In genomic region chr4:2105559-2105958, GRCh38 we compare ENCODE assay signal across 27 cellular contexts. TPM values are rescaled to one million over a fixed set of nuclear protein-coding genes. Genes with fewer than 3 reads are reported as not detected.
A peak's percentile ranks its signal among the peaks of the same experiment; 100 is the strongest.
DNase-seq lines count a peak whose midpoint lies in the region; ATAC-seq, FAIRE-seq and TF ChIP-seq lines count a peak whose summit lies in the region.
"Had no signal": no experiment of that assay in that cellular context is flagged by ENCODE, and none has a peak within 500 bp of the region (broad histone marks: within the 10 kb centered on the region; RNA-seq: fewer than 3 reads in every experiment).

No MANE protein-coding gene starts in this region.

- no peak overlapping the region for H3K9ac ChIP-seq in astrocyte (ENCODE audit: low read length)

- H3K36me3 Mint-ChIP-seq in astrocyte (ENCODE audit: low read depth, unreplicated experiment): peaks cover 10% of the 10 kb centered on the region
- H3K36me3 Mint-ChIP-seq in effector memory CD8-positive, alpha-beta T cell (ENCODE audit: insufficient read depth): no peaks in the 10 kb centered on the region

- no peak for TF ChIP-seq CTCF in astrocyte (IDR thresholded peaks at IDR 0.05; ENCODE audit: insufficient read depth, low read depth, low read length)

- peaks cover 11% of the 10 kb centered on the region for H3K27me3 Mint-ChIP-seq in astrocyte (ENCODE audit: low read depth, unreplicated experiment)
- peaks cover 9 to 20% of the 10 kb centered on the region in 2 donors for H3K27me3 Mint-ChIP-seq in effector memory CD8-positive, alpha-beta T cell
- H3K27me3 Mint-ChIP-seq: activated naive CD8-positive, alpha-beta T cell; central memory CD8-positive, alpha-beta T cell had no signal

- H3K4me3 ChIP-seq in astrocyte (ENCODE audit: insufficient read depth, low read depth, low read length): no peak overlapping the region
- H3K4me3 ChIP-seq: GM12878, heart left ventricle, lower lobe of right lung, SJSA1, skin epidermis had no signal

- H3K4me2 ChIP-seq in astrocyte (ENCODE audit: low read length): no peak overlapping the region

- H3K27me3 ChIP-seq in astrocyte (ENCODE audit: insufficient read depth, low read length): peaks cover 3% of the 10 kb centered on the region
- H3K27me3 ChIP-seq: SJSA1 had no signal

- H3K27ac ChIP-seq in astrocyte (ENCODE audit: low read depth, low read length): no peak overlapping the region
- H3K27ac ChIP-seq: heart left ventricle, lower lobe of right lung, SJSA1, skin epidermis had no signal

- no peaks in the 10 kb centered on the region for H3K79me2 ChIP-seq in astrocyte (ENCODE audit: insufficient read depth, low read length)

- peaks cover 16% of the 10 kb centered on the region for H3K9me3 Mint-ChIP-seq in astrocyte (ENCODE audit: unreplicated experiment)
- peaks cover 4 to 9% of the 10 kb centered on the region in 2 donors for H3K9me3 Mint-ChIP-seq in effector memory CD8-positive, alpha-beta T cell

- peaks cover 6% of the 10 kb centered on the region for H3K4me1 Mint-ChIP-seq in astrocyte (ENCODE audit: low read depth, unreplicated experiment)
- H3K4me1 Mint-ChIP-seq in effector memory CD8-positive, alpha-beta T cell (ENCODE audit: low read depth in 2 of 2): no peaks in the 10 kb centered on the region
- H3K4me1 Mint-ChIP-seq: central memory CD8-positive, alpha-beta T cell had no signal

- no peaks in the 10 kb centered on the region for H3K36me3 ChIP-seq in astrocyte (ENCODE audit: insufficient read depth, low read length)
- H3K36me3 ChIP-seq: heart left ventricle, lower lobe of right lung, SJSA1 had no signal

- DNase-seq in AG20443 (ENCODE audit: low spot score) (peak; percentile 61), HS-27A (ENCODE audit: low read depth) (peak; percentile 48), astrocyte (ENCODE audit: low read depth) (peak; percentile 53), iris pigment epithelial cell (ENCODE audit: low read depth) (peak; percentile 22), COR-L47 (lab: John Stamatoyannopoulos, UW) (no peak), SKM-1 (lab: John Stamatoyannopoulos, UW; ENCODE audit: unreplicated experiment) (no peak)
- no peak for DNase-seq in effector memory CD8-positive, alpha-beta T cell
- DNase-seq: ACHN; activated CD8-positive, alpha-beta T cell treated with anti-CD3 and anti-CD28 coated beads for 36 hours; activated effector memory CD4-positive, alpha-beta T cell treated with Interleukin-2 at 50 U/mL for 16 hours; aorta; DND-41; heart left ventricle; lower lobe of right lung; NCI-H1105; NCI-H187 treated with DMSO at 0.1 percent for 48 hours; NCI-H526 treated with DMSO at 0.1 percent for 48 hours; stimulated activated naive CD8-positive, alpha-beta T cell treated with anti-CD3 and anti-CD28 coated beads, Interleukin-15, amount 100 ng/mL, for 72 hours had no signal

- no peak overlapping the region for H3K27ac Mint-ChIP-seq in astrocyte (ENCODE audit: unreplicated experiment)
- no peak overlapping the region for H3K27ac Mint-ChIP-seq in effector memory CD8-positive, alpha-beta T cell
- H3K27ac Mint-ChIP-seq: activated CD8-positive, alpha-beta T cell treated with anti-CD3 and anti-CD28 coated beads for 36 hours; activated naive CD8-positive, alpha-beta T cell; CD14-positive monocyte; natural killer cell treated with Interleukin-12 subunit alpha and Interleukin-12 subunit beta and Interleukin-15 and Interleukin-18, amount 100 ng/mL, for 72 hours; stimulated activated naive CD8-positive, alpha-beta T cell treated with anti-CD3 and anti-CD28 coated beads, Interleukin-15, amount 100 ng/mL, for 72 hours had no signal

- no peak overlapping the region for H2AFZ ChIP-seq in astrocyte (ENCODE audit: low read depth, low read length)

- ATAC-seq in effector memory CD8-positive, alpha-beta T cell (replicated peaks): no peak
- ATAC-seq: activated CD8-positive, alpha-beta T cell treated with anti-CD3 and anti-CD28 coated beads for 36 hours; GM12878; heart left ventricle; lower lobe of right lung; natural killer cell treated with Interleukin-12 subunit alpha and Interleukin-12 subunit beta and Interleukin-15 and Interleukin-18, amount 100 ng/mL, for 72 hours; stimulated activated naive CD8-positive, alpha-beta T cell treated with anti-CD3 and anti-CD28 coated beads, Interleukin-15, amount 100 ng/mL, for 72 hours had no signal

- peaks cover 13% of the 10 kb centered on the region for H3K4me1 ChIP-seq in astrocyte (ENCODE audit: insufficient read depth, low read length)
- H3K4me1 ChIP-seq: heart left ventricle, lower lobe of right lung, SJSA1 had no signal

- no peak overlapping the region for H3K4me3 Mint-ChIP-seq in astrocyte (ENCODE audit: unreplicated experiment)
- no peak overlapping the region for H3K4me3 Mint-ChIP-seq in effector memory CD8-positive, alpha-beta T cell
- H3K4me3 Mint-ChIP-seq: activated CD8-positive, alpha-beta T cell treated with anti-CD3 and anti-CD28 coated beads for 36 hours; activated naive CD8-positive, alpha-beta T cell; CD14-positive monocyte; central memory CD8-positive, alpha-beta T cell; natural killer cell treated with Interleukin-12 subunit alpha and Interleukin-12 subunit beta and Interleukin-15 and Interleukin-18, amount 100 ng/mL, for 72 hours; stimulated activated naive CD8-positive, alpha-beta T cell treated with anti-CD3 and anti-CD28 coated beads, Interleukin-15, amount 100 ng/mL, for 72 hours had no signal

- no peaks in the 10 kb centered on the region for H4K20me1 ChIP-seq in astrocyte (ENCODE audit: insufficient read depth, low read length)

- no peak for FAIRE-seq in astrocyte (lab: Jason Lieb, UNC)
- FAIRE-seq: GM12878, RCC 7860, TTC549 had no signal

- no peaks in the 10 kb centered on the region for H3K9me3 ChIP-seq in astrocyte (ENCODE audit: insufficient read depth, low read depth, low read length)
- H3K9me3 ChIP-seq: SJSA1 had no signal

RNA-seq across cellular contexts. Expression of gene NAT8L, which starts 46.4 kb away (rescaled TPM):
- total RNA-seq in astrocyte: 1.2 and 1.6 TPM in 2 replicates
- total RNA-seq: SJSA1 had no signal

Comparison
In these comparisons a context has a peak if more than half of its experiments do, and no peak if none do; other contexts are left out.
1. DNase-seq: peak in AG20443 (single experiment), HS-27A (single experiment), astrocyte (single experiment) and iris pigment epithelial cell (single experiment); none in COR-L47 (single experiment), SKM-1 (single experiment) and effector memory CD8-positive, alpha-beta T cell (0 of 3).